ENCODE assay signal across 8 cellular contexts in genomic region chr4:140851032-140851636, GRCh38.
DNase-seq lines count a peak whose midpoint lies in the region; ATAC-seq, FAIRE-seq and TF ChIP-seq lines count a peak whose summit lies in the region.

No MANE protein-coding gene starts in this region.

- H3K4me3 ChIP-seq in K562 (no peak overlapping the region), stomach (no peak overlapping the region)

- no peaks in the 10 kb centered on the region for H3K9me1 ChIP-seq in K562 (ENCODE audit: control insufficient read depth, insufficient read depth, low read length)

- H3K9ac ChIP-seq in K562 (ENCODE audit: insufficient read depth in 1 of 2, low read depth in 2 of 2, low read length in 2 of 2): no peak overlapping the region

- H3K27ac Mint-ChIP-seq in immature natural killer cell: no peak overlapping the region

- no peak overlapping the region for H2AFZ ChIP-seq in K562 (ENCODE audit: low read depth, low read length)

- TF ChIP-seq POLR2A in K562 (conservative IDR thresholded peaks at IDR 0.05): no peak
- TF ChIP-seq POLR2A in stomach (IDR thresholded peaks at IDR 0.05): no peak

- no peaks in the 10 kb centered on the region for H3K79me2 ChIP-seq in K562 (ENCODE audit: control insufficient read depth, insufficient read depth, low read length)

- H3K4me1 ChIP-seq in K562 (replicated peaks in 1 of 2; ENCODE audit: control insufficient read depth in 2 of 2, insufficient read depth in 2 of 2, low read length in 2 of 2) (no peaks in the 10 kb centered on the region), stomach (peaks cover 0 to 3% (median 0%) of the 10 kb centered on the region in 4 donors)

- peak; percentile 83 for ATAC-seq in GM19023 (IDR thresholded peaks at IDR 0.05; ENCODE audit: unreplicated experiment)
- peak; percentile 64 for ATAC-seq in HG03439 (IDR thresholded peaks at IDR 0.05; ENCODE audit: unreplicated experiment)
- peak; percentile 78 for ATAC-seq in K562

- BruUV-seq in K562 (replicated peaks; lab: Mats Ljungman, UMichigan): no TSS peak

- H3K4me1 Mint-ChIP-seq in immature natural killer cell: no peaks in the 10 kb centered on the region

- intact Hi-C loops in K562 (cut with micrococcal nuclease): loop anchor here (1.0 to 5.0 kb wide), 4 partner anchors 214 to 1194 kb away; no protein-coding TSS in a partner anchor
- intact Hi-C loops in stomach (cut with DNase I; ENCODE audit: low total_unique reads): loop anchor here (10.0 kb wide), 1 partner anchor 496 kb away; no protein-coding TSS in a partner anchor

- H3K4me2 ChIP-seq in K562 (ENCODE audit: insufficient read depth, low read length): no peak overlapping the region

- H3K9me3 Mint-ChIP-seq in immature natural killer cell: peaks cover 0 to 2% (median 0%) of the 10 kb centered on the region in 6 donors

- TF ChIP-seq RAD21 in K562 (CRISPR knock-in tag; conservative IDR thresholded peaks at IDR 0.05 in 1 of 2, IDR thresholded peaks at IDR 0.05 in 1 of 2): peak; percentile 71

- H4K20me1 ChIP-seq in K562 (replicated peaks; ENCODE audit: control insufficient read depth, insufficient read depth, low read length): no peaks in the 10 kb centered on the region

- peaks cover 0 to 5% (median 0%) of the 10 kb centered on the region in 3 donors for H3K27me3 Mint-ChIP-seq in immature natural killer cell (ENCODE audit: low read depth in 3 of 3)

- H3K36me3 Mint-ChIP-seq in immature natural killer cell: no peaks in the 10 kb centered on the region

- TF ChIP-seq EP300 in K562 (IDR thresholded peaks at IDR 0.05; ENCODE audit: low read length): no peak
- TF ChIP-seq EP300 in stomach (IDR thresholded peaks at IDR 0.05): no peak

- WGBS in K562 (ENCODE audit: insufficient coverage, low coverage, missing lambda C conversion rate): 0% methylated on average over 6 of the region's 6 CpGs
- WGBS in stomach, 5 donors: 0 to 4% (median 1%) methylated on average over 6 of the region's 6 CpGs

- H3K9me3 ChIP-seq in K562 (replicated peaks; ENCODE audit: control insufficient read depth, insufficient read depth, low read depth, low read length) (no peaks in the 10 kb centered on the region), stomach (no peaks in the 10 kb centered on the region)

- H3K27ac ChIP-seq in K562 (ENCODE audit: extremely low read depth, low read depth, low read length): no peak overlapping the region
- H3K27ac ChIP-seq in stomach: no peak overlapping the region

- no peaks in the 10 kb centered on the region for H3K36me3 ChIP-seq in K562 (ENCODE audit: control insufficient read depth, insufficient read depth, low read length)
- no peaks in the 10 kb centered on the region for H3K36me3 ChIP-seq in stomach

- POLR2A ChIA-PET in K562 (lab: Yijun Ruan, JAX): interaction anchor here (1.0 kb wide), 1 partner anchor 9 kb away, joined by 3 read pairs; no protein-coding TSS in a partner anchor

- CTCF ChIA-PET in K562 (lab: Yijun Ruan, JAX; ENCODE audit: low intra/inter-chr PET ratio): interaction anchor here (0.6 to 1.6 kb wide), 2 partner anchors 491 to 925 kb away, joined by 4 to 13 read pairs; no protein-coding TSS in a partner anchor

- no peak overlapping the region for H3K4me3 Mint-ChIP-seq in immature natural killer cell

- DNase-seq in D341Med (ENCODE audit: low spot score): peak; percentile 77
- peak; percentile 75 for DNase-seq in NCI-H69 (lab: John Stamatoyannopoulos, UW)
- peak; percentile 53 to 67 (median 60) for DNase-seq in K562 (ENCODE audit: extremely low read depth in 1 of 4, low spot score in 3 of 4)
- peak; percentile 9 to 17 (median 12) for DNase-seq in immature natural killer cell
- DNase-seq in stomach: peak; percentile 28
- no peak for DNase-seq in cortex of kidney (lab: John Stamatoyannopoulos, UW)

- H3K27me3 ChIP-seq in K562 (ENCODE audit: control insufficient read depth in 2 of 2, insufficient read depth in 2 of 2, low read length in 2 of 2): no peaks in the 10 kb centered on the region
- no peaks in the 10 kb centered on the region for H3K27me3 ChIP-seq in stomach

- in situ Hi-C loops in K562 (cut with MboI): loop anchor here (25.0 kb wide), 1 partner anchor 489 kb away; the partner anchor contains the start of gene SCOC

- TF ChIP-seq CTCF in K562 (IDR thresholded peaks at IDR 0.05 in 2 of 3, conservative IDR thresholded peaks at IDR 0.05 in 1 of 3; ENCODE audit: insufficient read depth in 2 of 3, low read depth in 1 of 3, low read length in 3 of 3): peak; percentile 63 to 80 (median 71); a peak in 5 of 6 replicates
- TF ChIP-seq CTCF in stomach (IDR thresholded peaks at IDR 0.05): peak in 5 of 7 experiments; percentile 42 to 84 (median 68)

- peak; percentile 79 for FAIRE-seq in K562 (lab: Jason Lieb, UNC)

TF ChIP-seq in K562, 482 proteins besides CTCF, POLR2A, EP300 and RAD21:
- TF ChIP-seq RCOR1 (IDR thresholded peaks at IDR 0.05; ENCODE audit: borderline replicate concordance in 1 of 2, low read depth in 2 of 2, low read length in 2 of 2) (no peak), DEAF1 (CRISPR knock-in tag; IDR thresholded peaks at IDR 0.05) (peak; percentile 49; the same call in 1 of the 2 replicates), SMC3 (conservative IDR thresholded peaks at IDR 0.05; ENCODE audit: insufficient read depth, low read depth, low read length) (0 out of 2 replicates have a peak, but pooled peaks have one; percentile 28)
TF ChIP-seq in K562: peak in this region for 2.
